4 cellular contexts compared by ENCODE assay signal in the genomic region with DNA sequence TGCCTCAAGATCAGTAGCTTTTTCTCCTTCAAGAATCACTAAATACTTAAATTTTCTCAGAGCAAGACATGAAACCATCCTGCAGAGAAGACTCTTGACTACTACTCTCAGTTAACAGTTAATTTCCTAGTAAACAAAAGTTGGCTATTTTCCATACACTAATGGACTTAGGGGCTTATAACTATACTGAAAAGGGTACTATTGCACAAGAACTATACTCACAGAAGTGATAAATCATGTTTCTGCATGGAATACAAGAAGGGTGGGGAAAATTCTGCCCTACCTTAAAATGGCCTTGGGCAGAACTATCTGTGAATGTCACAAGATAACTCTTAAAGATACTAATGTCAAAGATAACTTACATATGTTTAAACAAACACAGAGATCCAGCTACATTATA.
A peak's percentile ranks its signal among the peaks of the same experiment; 100 is the strongest.
TF ChIP-seq lines count a peak whose summit lies in the region.

No MANE protein-coding gene starts in this region.

TF ChIP-seq in A549, 52 proteins besides CTCF, POLR2A, EP300 and RAD21:
- no peak for TF ChIP-seq SREBF2 (IDR thresholded peaks at IDR 0.05)
- TF ChIP-seq, protein P1, sequence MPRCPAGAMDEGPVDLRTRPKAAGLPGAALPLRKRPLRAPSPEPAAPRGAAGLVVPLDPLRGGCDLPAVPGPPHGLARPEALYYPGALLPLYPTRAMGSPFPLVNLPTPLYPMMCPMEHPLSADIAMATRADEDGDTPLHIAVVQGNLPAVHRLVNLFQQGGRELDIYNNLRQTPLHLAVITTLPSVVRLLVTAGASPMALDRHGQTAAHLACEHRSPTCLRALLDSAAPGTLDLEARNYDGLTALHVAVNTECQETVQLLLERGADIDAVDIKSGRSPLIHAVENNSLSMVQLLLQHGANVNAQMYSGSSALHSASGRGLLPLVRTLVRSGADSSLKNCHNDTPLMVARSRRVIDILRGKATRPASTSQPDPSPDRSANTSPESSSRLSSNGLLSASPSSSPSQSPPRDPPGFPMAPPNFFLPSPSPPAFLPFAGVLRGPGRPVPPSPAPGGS (IDR thresholded peaks at IDR 0.05), result no peak
- no peak for TF ChIP-seq MAZ (IDR thresholded peaks at IDR 0.05; ENCODE audit: borderline replicate concordance, low read depth, low read length)
- TF ChIP-seq ZNF302 (CRISPR knock-in tag; IDR thresholded peaks at IDR 0.05), result no peak
- TF ChIP-seq, protein P2, sequence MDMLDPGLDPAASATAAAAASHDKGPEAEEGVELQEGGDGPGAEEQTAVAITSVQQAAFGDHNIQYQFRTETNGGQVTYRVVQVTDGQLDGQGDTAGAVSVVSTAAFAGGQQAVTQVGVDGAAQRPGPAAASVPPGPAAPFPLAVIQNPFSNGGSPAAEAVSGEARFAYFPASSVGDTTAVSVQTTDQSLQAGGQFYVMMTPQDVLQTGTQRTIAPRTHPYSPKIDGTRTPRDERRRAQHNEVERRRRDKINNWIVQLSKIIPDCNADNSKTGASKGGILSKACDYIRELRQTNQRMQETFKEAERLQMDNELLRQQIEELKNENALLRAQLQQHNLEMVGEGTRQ (IDR thresholded peaks at IDR 0.05), result no peak
TF ChIP-seq in A549: peak in this region for 0.

TF ChIP-seq in IMR-90, 13 proteins besides CTCF, POLR2A, EP300 and RAD21:
- 0 out of 2 replicates have a peak, but pooled peaks have one; percentile 43 for TF ChIP-seq CEBPB (IDR thresholded peaks at IDR 0.05; ENCODE audit: low read depth, low read length)
- TF ChIP-seq NFE2L2 (IDR thresholded peaks at IDR 0.05; ENCODE audit: low read depth, low read length), result no peak

TF ChIP-seq in K562, 482 proteins besides CTCF, POLR2A, EP300 and RAD21:
- no peak for TF ChIP-seq SRSF9 (IDR thresholded peaks at IDR 0.05; ENCODE audit: borderline replicate concordance, low read depth, low read length)
- TF ChIP-seq ZNF143 (CRISPR knock-in tag; IDR thresholded peaks at IDR 0.05), result no peak
- no peak for TF ChIP-seq ZNF384 (IDR thresholded peaks at IDR 0.05; ENCODE audit: low read depth, low read length)
- no peak for TF ChIP-seq CEBPG (CRISPR knock-in tag; IDR thresholded peaks at IDR 0.05)
- TF ChIP-seq CEBPG (tag; conservative IDR thresholded peaks at IDR 0.05 in 1 of 2, IDR thresholded peaks at IDR 0.05 in 1 of 2), result peak; percentile 26 to 32; a peak in 2 of 4 replicates
- no peak for TF ChIP-seq SMARCE1 (IDR thresholded peaks at IDR 0.05)
- peak; percentile 79 for TF ChIP-seq CEBPB (tag; IDR thresholded peaks at IDR 0.05)
- TF ChIP-seq MEIS2 (IDR thresholded peaks at IDR 0.05; ENCODE audit: partially characterized antibody), result peak; percentile 35
- no peak for TF ChIP-seq SIRT6 (IDR thresholded peaks at IDR 0.05; ENCODE audit: low read depth, low read length)
- TF ChIP-seq, protein P3, sequence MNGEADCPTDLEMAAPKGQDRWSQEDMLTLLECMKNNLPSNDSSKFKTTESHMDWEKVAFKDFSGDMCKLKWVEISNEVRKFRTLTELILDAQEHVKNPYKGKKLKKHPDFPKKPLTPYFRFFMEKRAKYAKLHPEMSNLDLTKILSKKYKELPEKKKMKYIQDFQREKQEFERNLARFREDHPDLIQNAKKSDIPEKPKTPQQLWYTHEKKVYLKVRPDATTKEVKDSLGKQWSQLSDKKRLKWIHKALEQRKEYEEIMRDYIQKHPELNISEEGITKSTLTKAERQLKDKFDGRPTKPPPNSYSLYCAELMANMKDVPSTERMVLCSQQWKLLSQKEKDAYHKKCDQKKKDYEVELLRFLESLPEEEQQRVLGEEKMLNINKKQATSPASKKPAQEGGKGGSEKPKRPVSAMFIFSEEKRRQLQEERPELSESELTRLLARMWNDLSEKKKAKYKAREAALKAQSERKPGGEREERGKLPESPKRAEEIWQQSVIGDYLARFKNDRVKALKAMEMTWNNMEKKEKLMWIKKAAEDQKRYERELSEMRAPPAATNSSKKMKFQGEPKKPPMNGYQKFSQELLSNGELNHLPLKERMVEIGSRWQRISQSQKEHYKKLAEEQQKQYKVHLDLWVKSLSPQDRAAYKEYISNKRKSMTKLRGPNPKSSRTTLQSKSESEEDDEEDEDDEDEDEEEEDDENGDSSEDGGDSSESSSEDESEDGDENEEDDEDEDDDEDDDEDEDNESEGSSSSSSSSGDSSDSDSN (IDR thresholded peaks at IDR 0.05; ENCODE audit: borderline replicate concordance in 1 of 2, low read depth in 2 of 2, low read length in 2 of 2), result no peak
- TF ChIP-seq, protein P4, sequence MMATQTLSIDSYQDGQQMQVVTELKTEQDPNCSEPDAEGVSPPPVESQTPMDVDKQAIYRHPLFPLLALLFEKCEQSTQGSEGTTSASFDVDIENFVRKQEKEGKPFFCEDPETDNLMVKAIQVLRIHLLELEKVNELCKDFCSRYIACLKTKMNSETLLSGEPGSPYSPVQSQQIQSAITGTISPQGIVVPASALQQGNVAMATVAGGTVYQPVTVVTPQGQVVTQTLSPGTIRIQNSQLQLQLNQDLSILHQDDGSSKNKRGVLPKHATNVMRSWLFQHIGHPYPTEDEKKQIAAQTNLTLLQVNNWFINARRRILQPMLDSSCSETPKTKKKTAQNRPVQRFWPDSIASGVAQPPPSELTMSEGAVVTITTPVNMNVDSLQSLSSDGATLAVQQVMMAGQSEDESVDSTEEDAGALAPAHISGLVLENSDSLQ (IDR thresholded peaks at IDR 0.05), result 0 out of 2 replicates have a peak, but pooled peaks have one; percentile 7
- TF ChIP-seq, protein P5, sequence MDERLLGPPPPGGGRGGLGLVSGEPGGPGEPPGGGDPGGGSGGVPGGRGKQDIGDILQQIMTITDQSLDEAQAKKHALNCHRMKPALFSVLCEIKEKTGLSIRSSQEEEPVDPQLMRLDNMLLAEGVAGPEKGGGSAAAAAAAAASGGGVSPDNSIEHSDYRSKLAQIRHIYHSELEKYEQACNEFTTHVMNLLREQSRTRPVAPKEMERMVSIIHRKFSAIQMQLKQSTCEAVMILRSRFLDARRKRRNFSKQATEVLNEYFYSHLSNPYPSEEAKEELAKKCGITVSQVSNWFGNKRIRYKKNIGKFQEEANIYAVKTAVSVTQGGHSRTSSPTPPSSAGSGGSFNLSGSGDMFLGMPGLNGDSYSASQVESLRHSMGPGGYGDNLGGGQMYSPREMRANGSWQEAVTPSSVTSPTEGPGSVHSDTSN (CRISPR knock-in tag; IDR thresholded peaks at IDR 0.05; ENCODE audit: low read depth), result no peak
- TF ChIP-seq, protein P5 (tag; conservative IDR thresholded peaks at IDR 0.05; ENCODE audit: low read depth), result peak; percentile 65
- TF ChIP-seq MAFK (IDR thresholded peaks at IDR 0.05; ENCODE audit: low read length), result no peak
- no peak for TF ChIP-seq SNRNP70 (optimal IDR thresholded peaks at IDR 0.05; ENCODE audit: low read depth, low read length)
- no peak for TF ChIP-seq RHOXF2B (CRISPR knock-in tag; conservative IDR thresholded peaks at IDR 0.05)
- TF ChIP-seq FUS (optimal IDR thresholded peaks at IDR 0.05; ENCODE audit: low read depth, low read length), result no peak

TF ChIP-seq in SK-N-SH, 30 proteins besides CTCF, POLR2A, EP300 and RAD21:
- TF ChIP-seq POLR2AphosphoS5 (IDR thresholded peaks at IDR 0.05; ENCODE audit: low read depth, low read length), result no peak
- TF ChIP-seq, protein P6, sequence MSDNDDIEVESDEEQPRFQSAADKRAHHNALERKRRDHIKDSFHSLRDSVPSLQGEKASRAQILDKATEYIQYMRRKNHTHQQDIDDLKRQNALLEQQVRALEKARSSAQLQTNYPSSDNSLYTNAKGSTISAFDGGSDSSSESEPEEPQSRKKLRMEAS (IDR thresholded peaks at IDR 0.05; ENCODE audit: low read depth), result no peak
- no peak for TF ChIP-seq YY1 (IDR thresholded peaks at IDR 0.05; ENCODE audit: low read depth)
